Comparison of ENCODE assay signal across 1 cellular context in genomic region chr2:69538872-69539548, GRCh38.
TF ChIP-seq lines count a peak whose summit lies in the region.

No MANE protein-coding gene starts in this region.

TF ChIP-seq in HepG2, 621 proteins besides CTCF, POLR2A, EP300 and RAD21 (continued from another document and continues in another):
- TF ChIP-seq, protein P1, sequence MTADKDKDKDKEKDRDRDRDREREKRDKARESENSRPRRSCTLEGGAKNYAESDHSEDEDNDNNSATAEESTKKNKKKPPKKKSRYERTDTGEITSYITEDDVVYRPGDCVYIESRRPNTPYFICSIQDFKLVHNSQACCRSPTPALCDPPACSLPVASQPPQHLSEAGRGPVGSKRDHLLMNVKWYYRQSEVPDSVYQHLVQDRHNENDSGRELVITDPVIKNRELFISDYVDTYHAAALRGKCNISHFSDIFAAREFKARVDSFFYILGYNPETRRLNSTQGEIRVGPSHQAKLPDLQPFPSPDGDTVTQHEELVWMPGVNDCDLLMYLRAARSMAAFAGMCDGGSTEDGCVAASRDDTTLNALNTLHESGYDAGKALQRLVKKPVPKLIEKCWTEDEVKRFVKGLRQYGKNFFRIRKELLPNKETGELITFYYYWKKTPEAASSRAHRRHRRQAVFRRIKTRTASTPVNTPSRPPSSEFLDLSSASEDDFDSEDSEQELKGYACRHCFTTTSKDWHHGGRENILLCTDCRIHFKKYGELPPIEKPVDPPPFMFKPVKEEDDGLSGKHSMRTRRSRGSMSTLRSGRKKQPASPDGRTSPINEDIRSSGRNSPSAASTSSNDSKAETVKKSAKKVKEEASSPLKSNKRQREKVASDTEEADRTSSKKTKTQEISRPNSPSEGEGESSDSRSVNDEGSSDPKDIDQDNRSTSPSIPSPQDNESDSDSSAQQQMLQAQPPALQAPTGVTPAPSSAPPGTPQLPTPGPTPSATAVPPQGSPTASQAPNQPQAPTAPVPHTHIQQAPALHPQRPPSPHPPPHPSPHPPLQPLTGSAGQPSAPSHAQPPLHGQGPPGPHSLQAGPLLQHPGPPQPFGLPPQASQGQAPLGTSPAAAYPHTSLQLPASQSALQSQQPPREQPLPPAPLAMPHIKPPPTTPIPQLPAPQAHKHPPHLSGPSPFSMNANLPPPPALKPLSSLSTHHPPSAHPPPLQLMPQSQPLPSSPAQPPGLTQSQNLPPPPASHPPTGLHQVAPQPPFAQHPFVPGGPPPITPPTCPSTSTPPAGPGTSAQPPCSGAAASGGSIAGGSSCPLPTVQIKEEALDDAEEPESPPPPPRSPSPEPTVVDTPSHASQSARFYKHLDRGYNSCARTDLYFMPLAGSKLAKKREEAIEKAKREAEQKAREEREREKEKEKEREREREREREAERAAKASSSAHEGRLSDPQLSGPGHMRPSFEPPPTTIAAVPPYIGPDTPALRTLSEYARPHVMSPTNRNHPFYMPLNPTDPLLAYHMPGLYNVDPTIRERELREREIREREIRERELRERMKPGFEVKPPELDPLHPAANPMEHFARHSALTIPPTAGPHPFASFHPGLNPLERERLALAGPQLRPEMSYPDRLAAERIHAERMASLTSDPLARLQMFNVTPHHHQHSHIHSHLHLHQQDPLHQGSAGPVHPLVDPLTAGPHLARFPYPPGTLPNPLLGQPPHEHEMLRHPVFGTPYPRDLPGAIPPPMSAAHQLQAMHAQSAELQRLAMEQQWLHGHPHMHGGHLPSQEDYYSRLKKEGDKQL (CRISPR knock-in tag; IDR thresholded peaks at IDR 0.05; ENCODE audit: low read depth), result peak; percentile 33; the same call in 1 of the 2 replicates
- TF ChIP-seq HIC2 (CRISPR knock-in tag; IDR thresholded peaks at IDR 0.05; ENCODE audit: low read depth), result no peak
- TF ChIP-seq PITX1 (CRISPR knock-in tag; IDR thresholded peaks at IDR 0.05), result peak; percentile 76
- no peak for TF ChIP-seq MAFK (conservative IDR thresholded peaks at IDR 0.05 in 1 of 2, IDR thresholded peaks at IDR 0.05 in 1 of 2; ENCODE audit: low read length in 2 of 2)
- TF ChIP-seq ZSCAN30 (CRISPR knock-in tag; IDR thresholded peaks at IDR 0.05), result no peak
- TF ChIP-seq ZMYM4 (CRISPR knock-in tag; IDR thresholded peaks at IDR 0.05), result no peak; the same call in 1 of the 2 replicates
- TF ChIP-seq LCORL (IDR thresholded peaks at IDR 0.05), result no peak
- TF ChIP-seq LCORL (CRISPR knock-in tag; IDR thresholded peaks at IDR 0.05), result peak; percentile 83
- no peak for TF ChIP-seq IRF9 (CRISPR knock-in tag; IDR thresholded peaks at IDR 0.05; ENCODE audit: borderline replicate concordance)
- TF ChIP-seq PLRG1 (conservative IDR thresholded peaks at IDR 0.05), result no peak
- TF ChIP-seq ZNF101 (CRISPR knock-in tag; IDR thresholded peaks at IDR 0.05; ENCODE audit: borderline replicate concordance, low read depth), result no peak
- TF ChIP-seq SRF (IDR thresholded peaks at IDR 0.05; ENCODE audit: low read depth, low read length), result no peak
- no peak for TF ChIP-seq ZNF749 (CRISPR knock-in tag; IDR thresholded peaks at IDR 0.05; ENCODE audit: borderline replicate concordance)
- TF ChIP-seq, protein P2, sequence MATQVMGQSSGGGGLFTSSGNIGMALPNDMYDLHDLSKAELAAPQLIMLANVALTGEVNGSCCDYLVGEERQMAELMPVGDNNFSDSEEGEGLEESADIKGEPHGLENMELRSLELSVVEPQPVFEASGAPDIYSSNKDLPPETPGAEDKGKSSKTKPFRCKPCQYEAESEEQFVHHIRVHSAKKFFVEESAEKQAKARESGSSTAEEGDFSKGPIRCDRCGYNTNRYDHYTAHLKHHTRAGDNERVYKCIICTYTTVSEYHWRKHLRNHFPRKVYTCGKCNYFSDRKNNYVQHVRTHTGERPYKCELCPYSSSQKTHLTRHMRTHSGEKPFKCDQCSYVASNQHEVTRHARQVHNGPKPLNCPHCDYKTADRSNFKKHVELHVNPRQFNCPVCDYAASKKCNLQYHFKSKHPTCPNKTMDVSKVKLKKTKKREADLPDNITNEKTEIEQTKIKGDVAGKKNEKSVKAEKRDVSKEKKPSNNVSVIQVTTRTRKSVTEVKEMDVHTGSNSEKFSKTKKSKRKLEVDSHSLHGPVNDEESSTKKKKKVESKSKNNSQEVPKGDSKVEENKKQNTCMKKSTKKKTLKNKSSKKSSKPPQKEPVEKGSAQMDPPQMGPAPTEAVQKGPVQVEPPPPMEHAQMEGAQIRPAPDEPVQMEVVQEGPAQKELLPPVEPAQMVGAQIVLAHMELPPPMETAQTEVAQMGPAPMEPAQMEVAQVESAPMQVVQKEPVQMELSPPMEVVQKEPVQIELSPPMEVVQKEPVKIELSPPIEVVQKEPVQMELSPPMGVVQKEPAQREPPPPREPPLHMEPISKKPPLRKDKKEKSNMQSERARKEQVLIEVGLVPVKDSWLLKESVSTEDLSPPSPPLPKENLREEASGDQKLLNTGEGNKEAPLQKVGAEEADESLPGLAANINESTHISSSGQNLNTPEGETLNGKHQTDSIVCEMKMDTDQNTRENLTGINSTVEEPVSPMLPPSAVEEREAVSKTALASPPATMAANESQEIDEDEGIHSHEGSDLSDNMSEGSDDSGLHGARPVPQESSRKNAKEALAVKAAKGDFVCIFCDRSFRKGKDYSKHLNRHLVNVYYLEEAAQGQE (IDR thresholded peaks at IDR 0.05; ENCODE audit: borderline replicate concordance in 1 of 2, low read depth in 1 of 2, low read length in 2 of 2), result 0 out of 4 replicates have a peak, but pooled peaks of 1 of the 2 experiments have one; percentile 8
- peak; percentile 67; the same call in 1 of the 2 replicates for TF ChIP-seq ZGPAT (CRISPR knock-in tag; IDR thresholded peaks at IDR 0.05)
- TF ChIP-seq MED13 (CRISPR knock-in tag; IDR thresholded peaks at IDR 0.05), result no peak
- TF ChIP-seq ZNF615 (CRISPR knock-in tag; IDR thresholded peaks at IDR 0.05; ENCODE audit: borderline replicate concordance), result no peak
- no peak for TF ChIP-seq ZNF281 (CRISPR knock-in tag; IDR thresholded peaks at IDR 0.05; ENCODE audit: borderline replicate concordance)
- peak; percentile 88 for TF ChIP-seq POGZ (CRISPR knock-in tag; IDR thresholded peaks at IDR 0.05)
- TF ChIP-seq ZNF496 (CRISPR knock-in tag; IDR thresholded peaks at IDR 0.05; ENCODE audit: insufficient replicate concordance), result no peak
- TF ChIP-seq, protein P3, sequence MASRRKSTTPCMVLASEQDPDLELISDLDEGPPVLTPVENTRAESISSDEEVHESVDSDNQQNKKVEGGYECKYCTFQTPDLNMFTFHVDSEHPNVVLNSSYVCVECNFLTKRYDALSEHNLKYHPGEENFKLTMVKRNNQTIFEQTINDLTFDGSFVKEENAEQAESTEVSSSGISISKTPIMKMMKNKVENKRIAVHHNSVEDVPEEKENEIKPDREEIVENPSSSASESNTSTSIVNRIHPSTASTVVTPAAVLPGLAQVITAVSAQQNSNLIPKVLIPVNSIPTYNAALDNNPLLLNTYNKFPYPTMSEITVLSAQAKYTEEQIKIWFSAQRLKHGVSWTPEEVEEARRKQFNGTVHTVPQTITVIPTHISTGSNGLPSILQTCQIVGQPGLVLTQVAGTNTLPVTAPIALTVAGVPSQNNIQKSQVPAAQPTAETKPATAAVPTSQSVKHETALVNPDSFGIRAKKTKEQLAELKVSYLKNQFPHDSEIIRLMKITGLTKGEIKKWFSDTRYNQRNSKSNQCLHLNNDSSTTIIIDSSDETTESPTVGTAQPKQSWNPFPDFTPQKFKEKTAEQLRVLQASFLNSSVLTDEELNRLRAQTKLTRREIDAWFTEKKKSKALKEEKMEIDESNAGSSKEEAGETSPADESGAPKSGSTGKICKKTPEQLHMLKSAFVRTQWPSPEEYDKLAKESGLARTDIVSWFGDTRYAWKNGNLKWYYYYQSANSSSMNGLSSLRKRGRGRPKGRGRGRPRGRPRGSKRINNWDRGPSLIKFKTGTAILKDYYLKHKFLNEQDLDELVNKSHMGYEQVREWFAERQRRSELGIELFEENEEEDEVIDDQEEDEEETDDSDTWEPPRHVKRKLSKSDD (CRISPR knock-in tag; IDR thresholded peaks at IDR 0.05; ENCODE audit: low read depth), result no peak
- no peak for TF ChIP-seq NCOA5 (CRISPR knock-in tag; IDR thresholded peaks at IDR 0.05)
- TF ChIP-seq ZNF276 (CRISPR knock-in tag; IDR thresholded peaks at IDR 0.05; ENCODE audit: low read depth), result no peak
- TF ChIP-seq PHF5A (CRISPR knock-in tag; IDR thresholded peaks at IDR 0.05; ENCODE audit: low read depth, unreplicated experiment), result no peak
- no peak for TF ChIP-seq U2AF2 (IDR thresholded peaks at IDR 0.05; ENCODE audit: low read depth, low read length)
- TF ChIP-seq STAG1 (CRISPR knock-in tag; IDR thresholded peaks at IDR 0.05), result 0 out of 2 replicates have a peak, but pooled peaks have one; percentile 6
- no peak for TF ChIP-seq SNAPC2 (CRISPR knock-in tag; IDR thresholded peaks at IDR 0.05)
- no peak for TF ChIP-seq SRSF1 (optimal IDR thresholded peaks at IDR 0.05; ENCODE audit: low read depth, low read length)
- TF ChIP-seq EHMT2 (IDR thresholded peaks at IDR 0.05; ENCODE audit: borderline replicate concordance, low read depth, low read length), result no peak
- no peak for TF ChIP-seq ZNF224 (CRISPR knock-in tag; IDR thresholded peaks at IDR 0.05)
